Comparison of ENCODE assay signal across 1 cellular context in the genomic region with DNA sequence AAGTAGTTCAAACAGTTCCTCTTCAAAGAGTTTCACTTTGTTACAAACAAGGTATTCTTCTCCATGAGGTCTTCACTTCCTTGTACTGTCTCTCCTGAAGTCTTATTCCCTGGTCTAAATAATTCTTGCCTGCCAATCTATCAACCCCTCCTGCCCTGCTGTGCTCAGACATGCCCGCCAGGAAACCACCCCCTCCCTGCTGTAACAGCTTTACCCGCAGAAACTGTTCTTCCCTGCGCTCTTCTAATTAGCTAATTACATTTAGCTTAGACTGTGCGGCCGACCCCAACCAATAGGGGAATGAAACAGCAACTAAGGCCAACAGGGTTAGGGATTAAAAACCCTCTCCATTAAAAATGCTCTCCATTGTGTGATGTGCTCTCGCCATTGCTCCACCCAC.
TF ChIP-seq lines count a peak whose summit lies in the region.

No MANE protein-coding gene starts in this region.

TF ChIP-seq in SK-N-SH, 30 proteins besides CTCF, POLR2A, EP300 and RAD21 (continued from another document):
- TF ChIP-seq, protein P1, sequence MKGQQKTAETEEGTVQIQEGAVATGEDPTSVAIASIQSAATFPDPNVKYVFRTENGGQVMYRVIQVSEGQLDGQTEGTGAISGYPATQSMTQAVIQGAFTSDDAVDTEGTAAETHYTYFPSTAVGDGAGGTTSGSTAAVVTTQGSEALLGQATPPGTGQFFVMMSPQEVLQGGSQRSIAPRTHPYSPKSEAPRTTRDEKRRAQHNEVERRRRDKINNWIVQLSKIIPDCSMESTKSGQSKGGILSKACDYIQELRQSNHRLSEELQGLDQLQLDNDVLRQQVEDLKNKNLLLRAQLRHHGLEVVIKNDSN (IDR thresholded peaks at IDR 0.05; ENCODE audit: borderline replicate concordance, low read depth), result no peak
- TF ChIP-seq GATA2 (CRISPR knock-in tag; IDR thresholded peaks at IDR 0.05), result no peak
